ENCODE assay signal across 1 cellular context in genomic region chr19:58150328-58150921, GRCh38.
TF ChIP-seq lines count a peak whose summit lies in the region.

ZNF329 (minus strand) TSS chr19:58150789; CDS start chr19:58129503, 21,286 bp downstream.

TF ChIP-seq in K562, 482 proteins besides CTCF, POLR2A, EP300 and RAD21 (continued from another document and continues in another):
- TF ChIP-seq ZBTB17 (CRISPR knock-in tag; IDR thresholded peaks at IDR 0.05) = no peak
- no peak for TF ChIP-seq ARID3B (CRISPR knock-in tag; IDR thresholded peaks at IDR 0.05; ENCODE audit: borderline replicate concordance)
- TF ChIP-seq NFRKB (IDR thresholded peaks at IDR 0.05; ENCODE audit: low read depth) = no peak
- TF ChIP-seq MAZ (CRISPR knock-in tag; conservative IDR thresholded peaks at IDR 0.05 in 1 of 2, IDR thresholded peaks at IDR 0.05 in 1 of 2) = peak in 1 of 2 experiments; percentile 65; a peak in 3 of 4 replicates
- peak; percentile 28; the same call in 1 of the 2 replicates for TF ChIP-seq ZFX (CRISPR knock-in tag; IDR thresholded peaks at IDR 0.05)
- TF ChIP-seq POLR2B (IDR thresholded peaks at IDR 0.05; ENCODE audit: low read depth, partially characterized antibody) = peak; percentile 47
- no peak for TF ChIP-seq POLR2H (tag; IDR thresholded peaks at IDR 0.05; ENCODE audit: low read depth)
- TF ChIP-seq MNT (conservative IDR thresholded peaks at IDR 0.05) = 0 out of 4 replicates have a peak, but pooled peaks of 1 of the 2 experiments have one; percentile 20
- TF ChIP-seq POLR3A (IDR thresholded peaks at IDR 0.05; ENCODE audit: borderline replicate concordance, extremely low read depth, insufficient read depth, insufficient read length) = no peak
- TF ChIP-seq PATZ1 (CRISPR knock-in tag; IDR thresholded peaks at IDR 0.05; ENCODE audit: borderline replicate concordance) = no peak
- TF ChIP-seq ZNF717 (CRISPR knock-in tag; IDR thresholded peaks at IDR 0.05) = no peak
- no peak for TF ChIP-seq ZBTB8A (IDR thresholded peaks at IDR 0.05; ENCODE audit: partially characterized antibody)
- TF ChIP-seq THRA (IDR thresholded peaks at IDR 0.05) = no peak
- TF ChIP-seq ZBTB26 (CRISPR knock-in tag; IDR thresholded peaks at IDR 0.05) = no peak
- TF ChIP-seq FOSL1 (tag; conservative IDR thresholded peaks at IDR 0.05) = no peak
- TF ChIP-seq SAFB2 (IDR thresholded peaks at IDR 0.05; ENCODE audit: borderline replicate concordance, low read depth, low read length, severe bottlenecking) = no peak
- TF ChIP-seq CBFA2T2 (conservative IDR thresholded peaks at IDR 0.05) = no peak
- 0 out of 2 replicates have a peak, but pooled peaks have one; percentile 42 for TF ChIP-seq ZBTB9 (CRISPR knock-in tag; IDR thresholded peaks at IDR 0.05)
- TF ChIP-seq TAF9B (IDR thresholded peaks at IDR 0.05; ENCODE audit: partially characterized antibody) = peak; percentile 48
- peak; percentile 53 for TF ChIP-seq ZFP36 (IDR thresholded peaks at IDR 0.05; ENCODE audit: low read depth, low read length, partially characterized antibody)
- TF ChIP-seq DEAF1 (CRISPR knock-in tag; IDR thresholded peaks at IDR 0.05) = no peak
- TF ChIP-seq PURB (CRISPR knock-in tag; IDR thresholded peaks at IDR 0.05; ENCODE audit: low read depth) = no peak
- TF ChIP-seq ERF (CRISPR knock-in tag; IDR thresholded peaks at IDR 0.05) = no peak
- TF ChIP-seq L3MBTL2 (IDR thresholded peaks at IDR 0.05) = peak; percentile 42; the same call in 1 of the 2 replicates
- no peak for TF ChIP-seq HDAC2 (IDR thresholded peaks at IDR 0.05)
- TF ChIP-seq TRIM28 (IDR thresholded peaks at IDR 0.05) = no peak
- TF ChIP-seq AFF4 (CRISPR knock-in tag; IDR thresholded peaks at IDR 0.05) = no peak
- no peak for TF ChIP-seq KLF6 (CRISPR knock-in tag; IDR thresholded peaks at IDR 0.05; ENCODE audit: borderline replicate concordance)
